Comparison of ENCODE assay signal across 2 cellular contexts in the genomic region with DNA sequence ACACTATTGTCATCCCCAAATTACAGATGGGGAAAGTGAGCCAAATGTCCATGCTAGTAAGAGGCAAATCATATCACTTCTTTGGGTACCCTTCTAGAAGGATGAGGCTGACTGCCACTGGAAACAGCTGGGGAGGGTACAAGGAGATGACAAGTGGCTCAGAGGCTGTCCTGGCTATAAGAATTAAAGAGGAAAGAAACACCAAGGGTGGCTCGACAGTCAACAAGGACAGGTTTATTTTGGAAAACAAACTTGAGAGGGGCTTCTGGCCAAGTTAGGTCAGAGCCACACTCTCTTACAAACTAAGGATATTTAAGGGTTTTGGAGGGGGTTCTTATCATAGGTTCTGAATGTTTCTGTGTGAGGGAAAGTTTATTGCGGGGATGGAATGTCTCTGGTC.
TF ChIP-seq lines count a peak whose summit lies in the region.

No MANE protein-coding gene starts in this region.

TF ChIP-seq in HEK293, 187 proteins besides CTCF, POLR2A, EP300 and RAD21:
- TF ChIP-seq ZNF626 (tag by site-specific recombination; IDR thresholded peaks at IDR 0.05) (peak; percentile 78; the same call in 1 of the 2 replicates), ZNF426 (tag by site-specific recombination; IDR thresholded peaks at IDR 0.05) (no peak), ZNF549 (tag by site-specific recombination; IDR thresholded peaks at IDR 0.05) (0 out of 2 replicates have a peak, but pooled peaks have one; percentile 25), ZNF266 (tag by site-specific recombination; IDR thresholded peaks at IDR 0.05; ENCODE audit: low read depth) (no peak), ZNF23 (tag by site-specific recombination; IDR thresholded peaks at IDR 0.05; ENCODE audit: borderline replicate concordance) (no peak), SETDB1 (IDR thresholded peaks at IDR 0.05; ENCODE audit: insufficient read length, low read length) (peak; percentile 72), TRIM28 (IDR thresholded peaks at IDR 0.05; ENCODE audit: borderline replicate concordance, low read length) (peak; percentile 84; the same call in 1 of the 2 replicates), KLF8 (tag by site-specific recombination; IDR thresholded peaks at IDR 0.05) (0 out of 2 replicates have a peak, but pooled peaks have one; percentile 21)
- TF ChIP-seq, protein P1, sequence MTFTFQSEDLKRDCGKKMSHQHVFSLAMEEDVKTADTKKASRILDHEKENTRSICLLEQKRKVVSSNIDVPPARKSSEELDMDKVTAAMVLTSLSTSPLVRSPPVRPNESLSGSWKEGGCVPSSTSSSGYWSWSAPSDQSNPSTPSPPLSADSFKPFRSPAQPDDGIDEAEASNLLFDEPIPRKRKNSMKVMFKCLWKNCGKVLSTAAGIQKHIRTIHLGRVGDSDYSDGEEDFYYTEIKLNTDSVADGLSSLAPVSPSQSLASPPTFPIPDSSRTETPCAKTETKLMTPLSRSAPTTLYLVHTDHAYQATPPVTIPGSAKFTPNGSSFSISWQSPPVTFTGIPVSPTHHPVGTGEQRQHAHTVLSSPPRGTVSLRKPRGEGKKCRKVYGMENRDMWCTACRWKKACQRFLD (tag by site-specific recombination; IDR thresholded peaks at IDR 0.05) = no peak
- TF ChIP-seq, protein P2, sequence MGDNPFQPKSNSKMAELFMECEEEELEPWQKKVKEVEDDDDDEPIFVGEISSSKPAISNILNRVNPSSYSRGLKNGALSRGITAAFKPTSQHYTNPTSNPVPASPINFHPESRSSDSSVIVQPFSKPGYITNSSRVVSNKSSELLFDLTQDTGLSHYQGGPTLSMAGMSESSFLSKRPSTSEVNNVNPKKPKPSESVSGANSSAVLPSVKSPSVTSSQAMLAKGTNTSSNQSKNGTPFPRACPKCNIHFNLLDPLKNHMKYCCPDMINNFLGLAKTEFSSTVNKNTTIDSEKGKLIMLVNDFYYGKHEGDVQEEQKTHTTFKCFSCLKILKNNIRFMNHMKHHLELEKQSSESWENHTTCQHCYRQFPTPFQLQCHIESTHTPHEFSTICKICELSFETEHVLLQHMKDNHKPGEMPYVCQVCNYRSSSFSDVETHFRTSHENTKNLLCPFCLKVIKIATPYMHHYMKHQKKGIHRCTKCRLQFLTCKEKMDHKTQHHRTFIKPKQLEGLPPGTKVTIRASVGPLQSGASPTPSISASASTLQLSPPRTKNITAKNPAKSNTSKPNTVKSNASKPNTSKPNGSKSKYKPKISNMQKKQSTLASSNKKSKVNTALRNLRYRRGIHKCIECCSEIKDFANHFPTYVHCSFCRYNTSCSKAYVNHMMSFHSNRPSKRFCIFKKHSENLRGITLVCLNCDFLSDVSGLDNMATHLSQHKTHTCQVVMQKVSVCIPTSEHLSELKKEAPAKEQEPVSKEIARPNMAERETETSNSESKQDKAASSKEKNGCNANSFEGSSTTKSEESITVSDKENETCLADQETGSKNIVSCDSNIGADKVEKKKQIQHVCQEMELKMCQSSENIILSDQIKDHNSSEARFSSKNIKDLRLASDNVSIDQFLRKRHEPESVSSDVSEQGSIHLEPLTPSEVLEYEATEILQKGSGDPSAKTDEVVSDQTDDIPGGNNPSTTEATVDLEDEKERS (tag by site-specific recombination; IDR thresholded peaks at IDR 0.05) = 0 out of 2 replicates have a peak, but pooled peaks have one; percentile 24

TF ChIP-seq in GM23338, 12 proteins besides CTCF, POLR2A, EP300 and RAD21:
- TF ChIP-seq, protein P3, sequence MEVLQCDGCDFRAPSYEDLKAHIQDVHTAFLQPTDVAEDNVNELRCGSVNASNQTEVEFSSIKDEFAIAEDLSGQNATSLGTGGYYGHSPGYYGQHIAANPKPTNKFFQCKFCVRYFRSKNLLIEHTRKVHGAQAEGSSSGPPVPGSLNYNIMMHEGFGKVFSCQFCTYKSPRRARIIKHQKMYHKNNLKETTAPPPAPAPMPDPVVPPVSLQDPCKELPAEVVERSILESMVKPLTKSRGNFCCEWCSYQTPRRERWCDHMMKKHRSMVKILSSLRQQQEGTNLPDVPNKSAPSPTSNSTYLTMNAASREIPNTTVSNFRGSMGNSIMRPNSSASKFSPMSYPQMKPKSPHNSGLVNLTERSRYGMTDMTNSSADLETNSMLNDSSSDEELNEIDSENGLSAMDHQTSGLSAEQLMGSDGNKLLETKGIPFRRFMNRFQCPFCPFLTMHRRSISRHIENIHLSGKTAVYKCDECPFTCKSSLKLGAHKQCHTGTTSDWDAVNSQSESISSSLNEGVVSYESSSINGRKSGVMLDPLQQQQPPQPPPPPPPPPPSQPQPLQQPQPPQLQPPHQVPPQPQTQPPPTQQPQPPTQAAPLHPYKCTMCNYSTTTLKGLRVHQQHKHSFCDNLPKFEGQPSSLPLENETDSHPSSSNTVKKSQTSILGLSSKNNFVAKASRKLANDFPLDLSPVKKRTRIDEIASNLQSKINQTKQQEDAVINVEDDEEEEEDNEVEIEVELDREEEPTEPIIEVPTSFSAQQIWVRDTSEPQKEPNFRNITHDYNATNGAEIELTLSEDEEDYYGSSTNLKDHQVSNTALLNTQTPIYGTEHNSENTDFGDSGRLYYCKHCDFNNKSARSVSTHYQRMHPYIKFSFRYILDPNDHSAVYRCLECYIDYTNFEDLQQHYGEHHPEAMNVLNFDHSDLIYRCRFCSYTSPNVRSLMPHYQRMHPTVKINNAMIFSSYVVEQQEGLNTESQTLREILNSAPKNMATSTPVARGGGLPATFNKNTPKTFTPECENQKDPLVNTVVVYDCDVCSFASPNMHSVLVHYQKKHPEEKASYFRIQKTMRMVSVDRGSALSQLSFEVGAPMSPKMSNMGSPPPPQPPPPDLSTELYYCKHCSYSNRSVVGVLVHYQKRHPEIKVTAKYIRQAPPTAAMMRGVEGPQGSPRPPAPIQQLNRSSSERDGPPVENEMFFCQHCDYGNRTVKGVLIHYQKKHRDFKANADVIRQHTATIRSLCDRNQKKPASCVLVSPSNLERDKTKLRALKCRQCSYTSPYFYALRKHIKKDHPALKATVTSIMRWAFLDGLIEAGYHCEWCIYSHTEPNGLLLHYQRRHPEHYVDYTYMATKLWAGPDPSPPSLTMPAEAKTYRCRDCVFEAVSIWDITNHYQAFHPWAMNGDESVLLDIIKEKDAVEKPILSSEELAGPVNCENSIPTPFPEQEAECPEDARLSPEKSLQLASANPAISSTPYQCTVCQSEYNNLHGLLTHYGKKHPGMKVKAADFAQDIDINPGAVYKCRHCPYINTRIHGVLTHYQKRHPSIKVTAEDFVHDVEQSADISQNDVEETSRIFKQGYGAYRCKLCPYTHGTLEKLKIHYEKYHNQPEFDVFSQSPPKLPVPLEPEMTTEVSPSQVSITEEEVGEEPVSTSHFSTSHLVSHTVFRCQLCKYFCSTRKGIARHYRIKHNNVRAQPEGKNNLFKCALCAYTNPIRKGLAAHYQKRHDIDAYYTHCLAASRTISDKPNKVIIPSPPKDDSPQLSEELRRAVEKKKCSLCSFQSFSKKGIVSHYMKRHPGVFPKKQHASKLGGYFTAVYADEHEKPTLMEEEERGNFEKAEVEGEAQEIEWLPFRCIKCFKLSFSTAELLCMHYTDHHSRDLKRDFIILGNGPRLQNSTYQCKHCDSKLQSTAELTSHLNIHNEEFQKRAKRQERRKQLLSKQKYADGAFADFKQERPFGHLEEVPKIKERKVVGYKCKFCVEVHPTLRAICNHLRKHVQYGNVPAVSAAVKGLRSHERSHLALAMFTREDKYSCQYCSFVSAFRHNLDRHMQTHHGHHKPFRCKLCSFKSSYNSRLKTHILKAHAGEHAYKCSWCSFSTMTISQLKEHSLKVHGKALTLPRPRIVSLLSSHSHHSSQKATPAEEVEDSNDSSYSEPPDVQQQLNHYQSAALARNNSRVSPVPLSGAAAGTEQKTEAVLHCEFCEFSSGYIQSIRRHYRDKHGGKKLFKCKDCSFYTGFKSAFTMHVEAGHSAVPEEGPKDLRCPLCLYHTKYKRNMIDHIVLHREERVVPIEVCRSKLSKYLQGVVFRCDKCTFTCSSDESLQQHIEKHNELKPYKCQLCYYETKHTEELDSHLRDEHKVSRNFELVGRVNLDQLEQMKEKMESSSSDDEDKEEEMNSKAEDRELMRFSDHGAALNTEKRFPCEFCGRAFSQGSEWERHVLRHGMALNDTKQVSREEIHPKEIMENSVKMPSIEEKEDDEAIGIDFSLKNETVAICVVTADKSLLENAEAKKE (CRISPR knock-in tag; IDR thresholded peaks at IDR 0.05) = no peak
- no peak for TF ChIP-seq CREB1 (CRISPR knock-in tag; IDR thresholded peaks at IDR 0.05; ENCODE audit: low read depth)
- TF ChIP-seq JUNB (IDR thresholded peaks at IDR 0.05; ENCODE audit: unreplicated experiment) = no peak
- TF ChIP-seq NANOG (IDR thresholded peaks at IDR 0.05; ENCODE audit: borderline replicate concordance) = no peak
- no peak for TF ChIP-seq POLR2AphosphoS5 (IDR thresholded peaks at IDR 0.05; ENCODE audit: low read depth)
- TF ChIP-seq ZNF331 (CRISPR knock-in tag; IDR thresholded peaks at IDR 0.05; ENCODE audit: low read depth) = no peak
- TF ChIP-seq EZH2 (IDR thresholded peaks at IDR 0.05; ENCODE audit: low read depth, unreplicated experiment) = no peak
- no peak for TF ChIP-seq STAT1 (IDR thresholded peaks at IDR 0.05; ENCODE audit: unreplicated experiment)
- TF ChIP-seq, protein P4, sequence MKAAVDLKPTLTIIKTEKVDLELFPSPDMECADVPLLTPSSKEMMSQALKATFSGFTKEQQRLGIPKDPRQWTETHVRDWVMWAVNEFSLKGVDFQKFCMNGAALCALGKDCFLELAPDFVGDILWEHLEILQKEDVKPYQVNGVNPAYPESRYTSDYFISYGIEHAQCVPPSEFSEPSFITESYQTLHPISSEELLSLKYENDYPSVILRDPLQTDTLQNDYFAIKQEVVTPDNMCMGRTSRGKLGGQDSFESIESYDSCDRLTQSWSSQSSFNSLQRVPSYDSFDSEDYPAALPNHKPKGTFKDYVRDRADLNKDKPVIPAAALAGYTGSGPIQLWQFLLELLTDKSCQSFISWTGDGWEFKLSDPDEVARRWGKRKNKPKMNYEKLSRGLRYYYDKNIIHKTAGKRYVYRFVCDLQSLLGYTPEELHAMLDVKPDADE (IDR thresholded peaks at IDR 0.05) = no peak
- TF ChIP-seq ZNF114 (CRISPR knock-in tag; IDR thresholded peaks at IDR 0.05) = no peak
- TF ChIP-seq, protein P5, sequence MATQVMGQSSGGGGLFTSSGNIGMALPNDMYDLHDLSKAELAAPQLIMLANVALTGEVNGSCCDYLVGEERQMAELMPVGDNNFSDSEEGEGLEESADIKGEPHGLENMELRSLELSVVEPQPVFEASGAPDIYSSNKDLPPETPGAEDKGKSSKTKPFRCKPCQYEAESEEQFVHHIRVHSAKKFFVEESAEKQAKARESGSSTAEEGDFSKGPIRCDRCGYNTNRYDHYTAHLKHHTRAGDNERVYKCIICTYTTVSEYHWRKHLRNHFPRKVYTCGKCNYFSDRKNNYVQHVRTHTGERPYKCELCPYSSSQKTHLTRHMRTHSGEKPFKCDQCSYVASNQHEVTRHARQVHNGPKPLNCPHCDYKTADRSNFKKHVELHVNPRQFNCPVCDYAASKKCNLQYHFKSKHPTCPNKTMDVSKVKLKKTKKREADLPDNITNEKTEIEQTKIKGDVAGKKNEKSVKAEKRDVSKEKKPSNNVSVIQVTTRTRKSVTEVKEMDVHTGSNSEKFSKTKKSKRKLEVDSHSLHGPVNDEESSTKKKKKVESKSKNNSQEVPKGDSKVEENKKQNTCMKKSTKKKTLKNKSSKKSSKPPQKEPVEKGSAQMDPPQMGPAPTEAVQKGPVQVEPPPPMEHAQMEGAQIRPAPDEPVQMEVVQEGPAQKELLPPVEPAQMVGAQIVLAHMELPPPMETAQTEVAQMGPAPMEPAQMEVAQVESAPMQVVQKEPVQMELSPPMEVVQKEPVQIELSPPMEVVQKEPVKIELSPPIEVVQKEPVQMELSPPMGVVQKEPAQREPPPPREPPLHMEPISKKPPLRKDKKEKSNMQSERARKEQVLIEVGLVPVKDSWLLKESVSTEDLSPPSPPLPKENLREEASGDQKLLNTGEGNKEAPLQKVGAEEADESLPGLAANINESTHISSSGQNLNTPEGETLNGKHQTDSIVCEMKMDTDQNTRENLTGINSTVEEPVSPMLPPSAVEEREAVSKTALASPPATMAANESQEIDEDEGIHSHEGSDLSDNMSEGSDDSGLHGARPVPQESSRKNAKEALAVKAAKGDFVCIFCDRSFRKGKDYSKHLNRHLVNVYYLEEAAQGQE (IDR thresholded peaks at IDR 0.05; ENCODE audit: unreplicated experiment) = no peak
- no peak for TF ChIP-seq EZH2phosphoT487 (IDR thresholded peaks at IDR 0.05; ENCODE audit: unreplicated experiment)
